In genomic region chr6:80932364-80932763, GRCh38 we compare ENCODE assay signal across 1 cellular context.
TF ChIP-seq lines count a peak whose summit lies in the region.

No MANE protein-coding gene starts in this region.

TF ChIP-seq in IMR-90, 13 proteins besides CTCF, POLR2A, EP300 and RAD21:
- TF ChIP-seq MAFK (IDR thresholded peaks at IDR 0.05; ENCODE audit: low read depth, low read length) (no peak), NFE2L2 (IDR thresholded peaks at IDR 0.05; ENCODE audit: low read depth, low read length) (no peak), ELK1 (IDR thresholded peaks at IDR 0.05; ENCODE audit: borderline replicate concordance, low read depth, low read length) (no peak), CEBPB (IDR thresholded peaks at IDR 0.05; ENCODE audit: low read depth, low read length) (no peak), CHD1 (IDR thresholded peaks at IDR 0.05; ENCODE audit: low read depth, low read length) (no peak)
